Comparison of ENCODE assay signal across 8 cellular contexts in the genomic region with DNA sequence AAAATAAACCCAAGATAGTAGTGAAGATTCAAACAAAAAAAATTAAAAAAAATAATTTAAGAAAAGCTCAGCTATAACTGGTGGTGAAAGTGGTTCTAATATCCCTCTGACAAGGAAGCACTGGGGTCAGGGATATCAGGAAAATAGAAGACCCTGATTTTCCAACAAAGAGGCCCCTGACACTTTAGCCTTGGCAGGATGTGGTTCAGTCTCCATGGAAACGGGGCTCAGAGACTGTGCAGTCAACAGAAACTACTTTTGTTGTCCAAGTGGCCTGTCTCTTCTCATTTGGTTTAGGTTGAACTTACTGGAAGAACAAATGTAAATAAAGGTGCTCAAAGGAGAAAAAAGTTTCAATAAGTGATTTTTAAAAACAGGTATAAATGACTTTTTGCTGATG. TPM values are rescaled to one million over a fixed set of nuclear protein-coding genes. Genes with fewer than 3 reads are reported as not detected.
DNase-seq lines count a peak whose midpoint lies in the region; ATAC-seq, FAIRE-seq and TF ChIP-seq lines count a peak whose summit lies in the region.

No MANE protein-coding gene starts in this region.

- peaks cover 24% of the 10 kb centered on the region for H3K4me1 Mint-ChIP-seq in activated CD4-positive, alpha-beta memory T cell treated with anti-CD3 and anti-CD28 coated beads for 36 hours (ENCODE audit: low read depth)

- DNase-seq in AG10803 (ENCODE audit: low read depth) (peak; percentile 43), kidney epithelial cell (ENCODE audit: low read depth) (peak; percentile 23), urothelium cell line (ENCODE audit: low spot score) (peak; percentile 49), HK-2 (ENCODE audit: unreplicated experiment) (no peak), iPS-NIHi11 (ENCODE audit: low spot score) (no peak)
- peak; percentile 60 for DNase-seq in activated CD4-positive, alpha-beta memory T cell treated with anti-CD3 and anti-CD28 coated beads for 36 hours

- no peaks in the 10 kb centered on the region for H3K9me3 Mint-ChIP-seq in activated CD4-positive, alpha-beta memory T cell treated with anti-CD3 and anti-CD28 coated beads for 36 hours

- intact Hi-C loops in activated CD4-positive, alpha-beta memory T cell treated with anti-CD3 and anti-CD28 coated beads for 36 hours (cut with micrococcal nuclease), result no loop called here

- peaks cover 1% of the 10 kb centered on the region for H3K36me3 ChIP-seq in kidney epithelial cell (ENCODE audit: control insufficient read depth, insufficient read depth, low read length)

- peak overlapping the region; percentile 80 for H3K27ac Mint-ChIP-seq in activated CD4-positive, alpha-beta memory T cell treated with anti-CD3 and anti-CD28 coated beads for 36 hours

- no peak overlapping the region for H3K4me3 Mint-ChIP-seq in activated CD4-positive, alpha-beta memory T cell treated with anti-CD3 and anti-CD28 coated beads for 36 hours

- peaks cover 47% of the 10 kb centered on the region for H3K36me3 Mint-ChIP-seq in activated CD4-positive, alpha-beta memory T cell treated with anti-CD3 and anti-CD28 coated beads for 36 hours

- no peak for FAIRE-seq in urothelium cell line (lab: Jason Lieb, UNC)

- H3K4me3 ChIP-seq in AG10803 (ENCODE audit: low read length), result no peak overlapping the region
- no peak overlapping the region for H3K4me3 ChIP-seq in kidney epithelial cell (ENCODE audit: low read depth, low read length)

- POLR2A ChIA-PET in activated CD4-positive, alpha-beta memory T cell treated with anti-CD3 and anti-CD28 coated beads for 36 hours (lab: Charles Lee), result no interaction called here

- H3K27me3 Mint-ChIP-seq in activated CD4-positive, alpha-beta memory T cell treated with anti-CD3 and anti-CD28 coated beads for 36 hours, result no peaks in the 10 kb centered on the region

- ATAC-seq in HG02981 (IDR thresholded peaks at IDR 0.05; ENCODE audit: unreplicated experiment), result peak; percentile 71
- ATAC-seq in GM19463 (IDR thresholded peaks at IDR 0.05; ENCODE audit: unreplicated experiment), result no peak

- TF ChIP-seq CTCF in AG10803 (conservative IDR thresholded peaks at IDR 0.05; ENCODE audit: low read length) (no peak), kidney epithelial cell (IDR thresholded peaks at IDR 0.05; ENCODE audit: insufficient read depth, low read length, poor library complexity, severe bottlenecking) (no peak)

- CTCF ChIA-PET in activated CD4-positive, alpha-beta memory T cell treated with anti-CD3 and anti-CD28 coated beads for 36 hours (lab: Charles Lee), result no interaction called here

- no peaks in the 10 kb centered on the region for H3K27me3 ChIP-seq in kidney epithelial cell (ENCODE audit: control insufficient read depth, insufficient read depth, low read length)

RNA-seq across cellular contexts. Expression of gene INTS14, which starts 27.2 kb away (rescaled TPM):
- total RNA-seq in activated CD4-positive, alpha-beta memory T cell treated with anti-CD3 and anti-CD28 coated beads for 36 hours, result 10 to 100 TPM; 42.5 to 42.7 TPM
- 36.5 and 49.3 TPM in 2 replicates for total RNA-seq in kidney epithelial cell

RNA-seq across cellular contexts. Expression of gene SLC24A1, which starts 38.0 kb away (rescaled TPM):
- 10 to 100 TPM in 1 of 2 experiments, 1 to 10 TPM in 1; 8.8 to 13.5 TPM for total RNA-seq in activated CD4-positive, alpha-beta memory T cell treated with anti-CD3 and anti-CD28 coated beads for 36 hours
- total RNA-seq in kidney epithelial cell, result 11.3 and 17.8 TPM in 2 replicates

RNA-seq across cellular contexts. Expression of gene HACD3, which starts 53.4 kb away (rescaled TPM):
- 10 to 100 TPM; 26.1 to 29.1 TPM for total RNA-seq in activated CD4-positive, alpha-beta memory T cell treated with anti-CD3 and anti-CD28 coated beads for 36 hours
- 92.7 and 99.6 TPM in 2 replicates for total RNA-seq in kidney epithelial cell

Comparison
In these comparisons a context has a peak if more than half of its experiments do, and no peak if none do; other contexts are left out.
1. DNase-seq: peak in AG10803 (single experiment), activated CD4-positive, alpha-beta memory T cell treated with anti-CD3 and anti-CD28 coated beads for 36 hours (single experiment), kidney epithelial cell (single experiment) and urothelium cell line (single experiment); none in HK-2 (single experiment) and iPS-NIHi11 (single experiment).